ENCODE assay signal across 8 cellular contexts in genomic region chr16:81445143-81445922, GRCh38. TPM values are rescaled to one million over a fixed set of nuclear protein-coding genes. Genes with fewer than 3 reads are reported as not detected.
A peak's percentile ranks its signal among the peaks of the same experiment; 100 is the strongest.
DNase-seq lines count a peak whose midpoint lies in the region; ATAC-seq and TF ChIP-seq lines count a peak whose summit lies in the region.

No MANE protein-coding gene starts in this region.

- H3K9me3 Mint-ChIP-seq in CD4-positive, CD25-positive, alpha-beta regulatory T cell, result peaks cover 0 to 6% (median 0%) of the 10 kb centered on the region in 7 donors
- no peaks in the 10 kb centered on the region for H3K9me3 Mint-ChIP-seq in activated CD8-positive, alpha-beta memory T cell treated with anti-CD3 and anti-CD28 coated beads, Interleukin-2, amount 10 ng/mL, durations not matched to agents 7 days and 5 days (ENCODE audit: low read depth)
- H3K9me3 Mint-ChIP-seq in natural killer cell treated with Interleukin-12 subunit alpha and Interleukin-12 subunit beta and Interleukin-15 and Interleukin-18, amount 100 ng/mL, for 72 hours, result no peaks in the 10 kb centered on the region

- peak overlapping the region; percentile 87 for H3K4me3 ChIP-seq in CD4-positive, CD25-positive, alpha-beta regulatory T cell (ENCODE audit: low read depth, low read length)
- peak overlapping the region; percentile 73 to 88 (median 86) for H3K4me3 ChIP-seq in esophagus muscularis mucosa

- H3K27ac ChIP-seq in CD4-positive, CD25-positive, alpha-beta regulatory T cell (ENCODE audit: insufficient read depth, low read length, poor library complexity, severe bottlenecking), result peak overlapping the region; percentile 66
- H3K27ac ChIP-seq in esophagus muscularis mucosa (replicated peaks in 1 of 4), result peak overlapping the region; percentile 78 to 84 (median 82)

- peaks cover 0 to 57% (median 42%) of the 10 kb centered on the region in 4 donors for H3K4me1 Mint-ChIP-seq in CD4-positive, CD25-positive, alpha-beta regulatory T cell
- H3K4me1 Mint-ChIP-seq in activated CD8-positive, alpha-beta memory T cell treated with anti-CD3 and anti-CD28 coated beads, Interleukin-2, amount 10 ng/mL, durations not matched to agents 7 days and 5 days, result peaks cover 58% of the 10 kb centered on the region
- peaks cover 42 to 52% of the 10 kb centered on the region in 2 donors for H3K4me1 Mint-ChIP-seq in natural killer cell treated with Interleukin-12 subunit alpha and Interleukin-12 subunit beta and Interleukin-15 and Interleukin-18, amount 100 ng/mL, for 72 hours (ENCODE audit: low read depth in 2 of 2)

- CTCF ChIA-PET in activated CD8-positive, alpha-beta memory T cell treated with anti-CD3 and anti-CD28 coated beads, Interleukin-2, amount 10 ng/mL, durations not matched to agents 7 days and 5 days (lab: Charles Lee), result interaction anchor here (0.8 to 1.6 kb wide), 3 partner anchors 9 to 36 kb away, joined by 3 read pairs; no protein-coding TSS in a partner anchor

- peak overlapping the region; percentile 87 to 98 (median 94) for H3K4me3 Mint-ChIP-seq in CD4-positive, CD25-positive, alpha-beta regulatory T cell
- H3K4me3 Mint-ChIP-seq in activated CD8-positive, alpha-beta memory T cell treated with anti-CD3 and anti-CD28 coated beads, Interleukin-2, amount 10 ng/mL, durations not matched to agents 7 days and 5 days, result peak overlapping the region; percentile 91
- H3K4me3 Mint-ChIP-seq in natural killer cell treated with Interleukin-12 subunit alpha and Interleukin-12 subunit beta and Interleukin-15 and Interleukin-18, amount 100 ng/mL, for 72 hours, result peak overlapping the region; percentile 100

- intact Hi-C loops in esophagus muscularis mucosa (cut with DNase I), result no loop called here

- ATAC-seq in CD4-positive, CD25-positive, alpha-beta regulatory T cell (ENCODE audit: low read depth in 2 of 2), result peak; percentile 10 to 22
- ATAC-seq in activated CD8-positive, alpha-beta memory T cell treated with anti-CD3 and anti-CD28 coated beads, Interleukin-2, amount 10 ng/mL, durations not matched to agents 7 days and 5 days, result peak; percentile 45
- ATAC-seq in natural killer cell treated with Interleukin-12 subunit alpha and Interleukin-12 subunit beta and Interleukin-15 and Interleukin-18, amount 100 ng/mL, for 72 hours, result peak in 1 of 2 donors; percentile 31

- no peaks in the 10 kb centered on the region for H3K9me3 ChIP-seq in CD4-positive, CD25-positive, alpha-beta regulatory T cell (ENCODE audit: control insufficient read depth in 2 of 2, low read length in 2 of 2)
- no peaks in the 10 kb centered on the region for H3K9me3 ChIP-seq in esophagus muscularis mucosa

- peaks cover 49% of the 10 kb centered on the region for H3K4me1 ChIP-seq in CD4-positive, CD25-positive, alpha-beta regulatory T cell (ENCODE audit: control insufficient read depth, insufficient read depth, low read length, poor library complexity, severe bottlenecking)
- peaks cover 17 to 64% (median 45%) of the 10 kb centered on the region in 4 donors for H3K4me1 ChIP-seq in esophagus muscularis mucosa

- TF ChIP-seq CTCF in esophagus muscularis mucosa (IDR thresholded peaks at IDR 0.05), result peak; percentile 6 to 39 (median 31)

- no peaks in the 10 kb centered on the region for H3K27me3 ChIP-seq in CD4-positive, CD25-positive, alpha-beta regulatory T cell (ENCODE audit: control insufficient read depth, insufficient read depth, low read length)
- no peaks in the 10 kb centered on the region for H3K27me3 ChIP-seq in esophagus muscularis mucosa

- no peak for TF ChIP-seq EP300 in esophagus muscularis mucosa (IDR thresholded peaks at IDR 0.05)

- H3K27me3 Mint-ChIP-seq in CD4-positive, CD25-positive, alpha-beta regulatory T cell, result peaks cover 6% of the 10 kb centered on the region
- H3K27me3 Mint-ChIP-seq in activated CD8-positive, alpha-beta memory T cell treated with anti-CD3 and anti-CD28 coated beads, Interleukin-2, amount 10 ng/mL, durations not matched to agents 7 days and 5 days, result peaks cover 21% of the 10 kb centered on the region
- H3K27me3 Mint-ChIP-seq in natural killer cell treated with Interleukin-12 subunit alpha and Interleukin-12 subunit beta and Interleukin-15 and Interleukin-18, amount 100 ng/mL, for 72 hours, result no peaks in the 10 kb centered on the region

- peaks cover 2% of the 10 kb centered on the region for H3K36me3 Mint-ChIP-seq in CD4-positive, CD25-positive, alpha-beta regulatory T cell
- peaks cover 22% of the 10 kb centered on the region for H3K36me3 Mint-ChIP-seq in activated CD8-positive, alpha-beta memory T cell treated with anti-CD3 and anti-CD28 coated beads, Interleukin-2, amount 10 ng/mL, durations not matched to agents 7 days and 5 days
- H3K36me3 Mint-ChIP-seq in natural killer cell treated with Interleukin-12 subunit alpha and Interleukin-12 subunit beta and Interleukin-15 and Interleukin-18, amount 100 ng/mL, for 72 hours, result peaks cover 6% of the 10 kb centered on the region

- no peak for TF ChIP-seq POLR2A in esophagus muscularis mucosa (IDR thresholded peaks at IDR 0.05; ENCODE audit: low read depth)

- peak; percentile 24 to 51 (median 29) for DNase-seq in CD4-positive, CD25-positive, alpha-beta regulatory T cell
- DNase-seq in GM19240 (ENCODE audit: insufficient read length, low spot score) (peak; percentile 48), KG1 (lab: John Stamatoyannopoulos, UW) (peak; percentile 7), esophagus muscularis mucosa (ENCODE audit: extremely low spot score) (no peak), cortex of kidney (lab: John Stamatoyannopoulos, UW) (no peak), kidney glomerular epithelial cell (lab: John Stamatoyannopoulos, UW) (no peak)
- peak; percentile 69 for DNase-seq in activated CD8-positive, alpha-beta memory T cell treated with anti-CD3 and anti-CD28 coated beads, Interleukin-2, amount 10 ng/mL, durations not matched to agents 7 days and 5 days
- DNase-seq in natural killer cell treated with Interleukin-12 subunit alpha and Interleukin-12 subunit beta and Interleukin-15 and Interleukin-18, amount 100 ng/mL, for 72 hours (ENCODE audit: low spot score), result no peak

- H3K36me3 ChIP-seq in CD4-positive, CD25-positive, alpha-beta regulatory T cell (ENCODE audit: control insufficient read depth, insufficient read depth, low read length), result no peaks in the 10 kb centered on the region
- H3K36me3 ChIP-seq in esophagus muscularis mucosa, result no peaks in the 10 kb centered on the region

- 3% methylated on average over 13 of the region's 62 CpGs for WGBS in esophagus muscularis mucosa

- peak overlapping the region; percentile 95 to 97 (median 97) for H3K27ac Mint-ChIP-seq in CD4-positive, CD25-positive, alpha-beta regulatory T cell
- H3K27ac Mint-ChIP-seq in activated CD8-positive, alpha-beta memory T cell treated with anti-CD3 and anti-CD28 coated beads, Interleukin-2, amount 10 ng/mL, durations not matched to agents 7 days and 5 days, result peak overlapping the region; percentile 84
- peak overlapping the region; percentile 82 to 90 for H3K27ac Mint-ChIP-seq in natural killer cell treated with Interleukin-12 subunit alpha and Interleukin-12 subunit beta and Interleukin-15 and Interleukin-18, amount 100 ng/mL, for 72 hours

RNA-seq across cellular contexts. Expression of gene CMIP, which starts 0.7 kb away (rescaled TPM):
- 49.7 TPM for total RNA-seq in CD4-positive, CD25-positive, alpha-beta regulatory T cell
- under 1 TPM; 0.21 to 0.96 (median 0.76) TPM for polyA plus RNA-seq in CD4-positive, CD25-positive, alpha-beta regulatory T cell
- total RNA-seq in activated CD8-positive, alpha-beta memory T cell treated with anti-CD3 and anti-CD28 coated beads, Interleukin-2, amount 10 ng/mL, durations not matched to agents 7 days and 5 days, result 10 to 100 TPM; 77.4 to 98.8 TPM
- total RNA-seq in esophagus muscularis mucosa, result 10 to 100 TPM; 14.5 to 24.6 (median 21.0) TPM
- total RNA-seq in natural killer cell treated with Interleukin-12 subunit alpha and Interleukin-12 subunit beta and Interleukin-15 and Interleukin-18, amount 100 ng/mL, for 72 hours, result 10 to 100 TPM; 48.0 to 57.6 TPM

Comparison
In these comparisons a context has a peak if more than half of its experiments do, and no peak if none do; other contexts are left out.
1. DNase-seq: peak in CD4-positive, CD25-positive, alpha-beta regulatory T cell (3 of 3), GM19240 (single experiment), KG1 (single experiment) and activated CD8-positive, alpha-beta memory T cell treated with anti-CD3 and anti-CD28 coated beads, Interleukin-2, amount 10 ng/mL, durations not matched to agents 7 days and 5 days (single experiment); none in esophagus muscularis mucosa (single experiment), natural killer cell treated with Interleukin-12 subunit alpha and Interleukin-12 subunit beta and Interleukin-15 and Interleukin-18, amount 100 ng/mL, for 72 hours (single experiment), cortex of kidney (single experiment) and kidney glomerular epithelial cell (single experiment).
2. Peak in every context shown above with its lines, with median percentiles within 50 percentile points of each other: H3K27ac Mint-ChIP-seq and H3K4me3 Mint-ChIP-seq.